Comparison of ENCODE assay signal across 1 cellular context in the genomic region with DNA sequence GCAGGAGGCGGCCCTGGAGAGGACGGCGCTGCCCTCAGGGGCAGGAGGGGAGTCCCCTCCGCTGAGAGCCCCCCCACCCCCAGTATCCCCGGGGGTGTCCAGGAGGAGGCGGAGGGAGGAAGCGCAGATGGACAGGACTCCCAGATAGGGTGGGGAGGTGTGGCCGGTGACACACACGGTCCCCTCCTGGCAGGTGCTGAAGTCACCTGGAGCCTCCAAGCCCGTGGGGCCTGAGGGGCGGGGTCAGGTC.
A peak's percentile ranks its signal among the peaks of the same experiment; 100 is the strongest.
TF ChIP-seq lines count a peak whose summit lies in the region.

No MANE protein-coding gene starts in this region.

TF ChIP-seq in K562, 482 proteins besides CTCF, POLR2A, EP300 and RAD21:
- TF ChIP-seq HDAC1 (IDR thresholded peaks at IDR 0.05) (peak in 1 of 2 experiments; percentile 36; a peak in 1 of 4 replicates), RBBP5 (IDR thresholded peaks at IDR 0.05; ENCODE audit: borderline replicate concordance, insufficient read depth, low read length, poor library complexity, severe bottlenecking) (peak; percentile 15), ZEB2 (IDR thresholded peaks at IDR 0.05) (peak; percentile 39; the same call in 1 of the 2 replicates), BRD9 (IDR thresholded peaks at IDR 0.05; ENCODE audit: low read depth, partially characterized antibody) (no peak), MCM7 (IDR thresholded peaks at IDR 0.05) (no peak), SPI1 (IDR thresholded peaks at IDR 0.05; ENCODE audit: borderline replicate concordance, low read depth, low read length) (0 out of 2 replicates have a peak, but pooled peaks have one; percentile 3), ZNF740 (CRISPR knock-in tag; IDR thresholded peaks at IDR 0.05) (peak; percentile 80; the same call in 1 of the 2 replicates), ZNF740 (tag; IDR thresholded peaks at IDR 0.05) (no peak), CBFA2T3 (IDR thresholded peaks at IDR 0.05) (0 out of 2 replicates have a peak, but pooled peaks have one; percentile 3)
- TF ChIP-seq, protein P1, sequence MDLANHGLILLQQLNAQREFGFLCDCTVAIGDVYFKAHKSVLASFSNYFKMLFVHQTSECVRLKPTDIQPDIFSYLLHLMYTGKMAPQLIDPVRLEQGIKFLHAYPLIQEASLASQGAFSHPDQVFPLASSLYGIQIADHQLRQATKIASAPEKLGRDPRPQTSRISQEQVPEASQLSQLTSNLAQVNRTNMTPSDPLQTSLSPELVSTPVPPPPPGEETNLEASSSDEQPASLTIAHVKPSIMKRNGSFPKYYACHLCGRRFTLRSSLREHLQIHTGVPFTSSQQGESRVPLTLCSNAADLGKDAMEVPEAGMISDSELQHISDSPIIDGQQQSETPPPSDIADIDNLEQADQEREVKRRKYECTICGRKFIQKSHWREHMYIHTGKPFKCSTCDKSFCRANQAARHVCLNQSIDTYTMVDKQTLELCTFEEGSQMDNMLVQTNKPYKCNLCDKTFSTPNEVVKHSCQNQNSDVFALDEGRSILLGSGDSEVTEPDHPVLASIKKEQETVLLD (IDR thresholded peaks at IDR 0.05), result 0 out of 2 replicates have a peak, but pooled peaks have one; percentile 24
